Comparison of ENCODE assay signal across 1 cellular context in the genomic region with DNA sequence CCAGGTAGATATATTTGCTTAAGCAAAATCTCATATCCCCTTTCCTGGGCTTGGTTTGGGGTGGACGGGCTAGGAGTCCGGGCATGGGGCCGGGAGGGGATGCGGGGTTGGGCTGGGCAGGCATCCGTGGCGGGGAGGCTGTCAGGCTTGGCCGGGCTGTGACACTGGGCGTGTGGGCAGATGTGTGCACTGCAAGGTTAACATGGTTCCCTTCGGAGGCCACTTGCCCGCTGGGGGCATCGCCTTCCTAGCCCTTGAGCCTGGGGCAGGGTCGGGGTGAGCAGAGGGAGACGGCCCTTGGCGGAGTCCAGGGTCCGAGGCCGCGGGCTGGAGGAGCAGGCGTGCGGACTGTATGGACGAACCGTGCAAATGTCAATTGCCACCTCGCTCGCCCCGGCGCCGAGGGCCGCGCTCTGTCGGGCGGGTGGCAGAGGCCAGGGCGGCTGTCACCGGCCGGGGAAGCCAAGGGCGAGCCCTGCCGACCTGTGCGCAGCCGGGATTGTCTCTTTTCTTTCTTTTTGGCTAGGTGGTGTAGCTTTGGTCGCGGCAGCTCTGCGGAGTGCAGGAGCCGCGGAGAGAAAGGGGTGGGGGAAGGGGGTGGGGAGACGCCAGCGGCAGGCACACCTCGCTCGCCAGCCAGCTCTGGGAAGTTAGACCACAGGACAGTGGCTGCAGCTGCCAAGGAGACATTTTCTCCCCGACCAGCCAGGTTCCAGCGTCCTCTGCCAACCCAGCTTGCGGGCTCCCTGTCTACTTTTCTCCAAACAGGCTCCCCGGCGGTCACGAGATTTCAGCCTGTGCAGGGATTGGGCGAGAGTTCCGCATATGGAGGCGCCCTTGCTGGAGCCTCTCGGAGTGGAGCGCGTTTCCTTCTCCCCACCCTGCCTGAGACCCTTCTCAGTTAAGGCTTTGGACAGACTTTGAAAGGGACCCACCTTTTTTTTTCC.
TF ChIP-seq lines count a peak whose summit lies in the region.

No MANE protein-coding gene starts in this region.

TF ChIP-seq in HepG2, 621 proteins besides CTCF, POLR2A, EP300 and RAD21 (continued from another document and continues in another):
- TF ChIP-seq HDAC2 (CRISPR knock-in tag; IDR thresholded peaks at IDR 0.05), result no peak
- TF ChIP-seq TARDBP (CRISPR knock-in tag; IDR thresholded peaks at IDR 0.05), result no peak
- TF ChIP-seq, protein P1, sequence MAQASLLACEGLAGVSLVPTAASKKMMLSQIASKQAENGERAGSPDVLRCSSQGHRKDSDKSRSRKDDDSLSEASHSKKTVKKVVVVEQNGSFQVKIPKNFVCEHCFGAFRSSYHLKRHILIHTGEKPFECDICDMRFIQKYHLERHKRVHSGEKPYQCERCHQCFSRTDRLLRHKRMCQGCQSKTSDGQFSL (CRISPR knock-in tag; IDR thresholded peaks at IDR 0.05), result peak; percentile 45; the same call in 1 of the 2 replicates
- TF ChIP-seq, protein P2, sequence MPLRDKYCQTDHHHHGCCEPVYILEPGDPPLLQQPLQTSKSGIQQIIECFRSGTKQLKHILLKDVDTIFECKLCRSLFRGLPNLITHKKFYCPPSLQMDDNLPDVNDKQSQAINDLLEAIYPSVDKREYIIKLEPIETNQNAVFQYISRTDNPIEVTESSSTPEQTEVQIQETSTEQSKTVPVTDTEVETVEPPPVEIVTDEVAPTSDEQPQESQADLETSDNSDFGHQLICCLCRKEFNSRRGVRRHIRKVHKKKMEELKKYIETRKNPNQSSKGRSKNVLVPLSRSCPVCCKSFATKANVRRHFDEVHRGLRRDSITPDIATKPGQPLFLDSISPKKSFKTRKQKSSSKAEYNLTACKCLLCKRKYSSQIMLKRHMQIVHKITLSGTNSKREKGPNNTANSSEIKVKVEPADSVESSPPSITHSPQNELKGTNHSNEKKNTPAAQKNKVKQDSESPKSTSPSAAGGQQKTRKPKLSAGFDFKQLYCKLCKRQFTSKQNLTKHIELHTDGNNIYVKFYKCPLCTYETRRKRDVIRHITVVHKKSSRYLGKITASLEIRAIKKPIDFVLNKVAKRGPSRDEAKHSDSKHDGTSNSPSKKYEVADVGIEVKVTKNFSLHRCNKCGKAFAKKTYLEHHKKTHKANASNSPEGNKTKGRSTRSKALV (CRISPR knock-in tag; IDR thresholded peaks at IDR 0.05), result peak; percentile 72; the same call in 1 of the 2 replicates
- TF ChIP-seq POLR2AphosphoS5 (IDR thresholded peaks at IDR 0.05; ENCODE audit: low read depth, low read length), result peak; percentile 67
- TF ChIP-seq RFX5 (IDR thresholded peaks at IDR 0.05; ENCODE audit: low read depth, low read length), result no peak
- TF ChIP-seq JUN (CRISPR knock-in tag; IDR thresholded peaks at IDR 0.05), result no peak
- TF ChIP-seq RARA (CRISPR knock-in tag; IDR thresholded peaks at IDR 0.05), result no peak
- no peak for TF ChIP-seq RNF219 (CRISPR knock-in tag; IDR thresholded peaks at IDR 0.05)
- no peak for TF ChIP-seq HOXD1 (CRISPR knock-in tag; IDR thresholded peaks at IDR 0.05)
- no peak for TF ChIP-seq ZNF350 (CRISPR knock-in tag; IDR thresholded peaks at IDR 0.05; ENCODE audit: borderline replicate concordance, low read depth)
- no peak for TF ChIP-seq KAT2B (IDR thresholded peaks at IDR 0.05; ENCODE audit: borderline replicate concordance, low read depth, low read length)
- TF ChIP-seq ZFP1 (CRISPR knock-in tag; IDR thresholded peaks at IDR 0.05), result no peak
- TF ChIP-seq, protein P3, sequence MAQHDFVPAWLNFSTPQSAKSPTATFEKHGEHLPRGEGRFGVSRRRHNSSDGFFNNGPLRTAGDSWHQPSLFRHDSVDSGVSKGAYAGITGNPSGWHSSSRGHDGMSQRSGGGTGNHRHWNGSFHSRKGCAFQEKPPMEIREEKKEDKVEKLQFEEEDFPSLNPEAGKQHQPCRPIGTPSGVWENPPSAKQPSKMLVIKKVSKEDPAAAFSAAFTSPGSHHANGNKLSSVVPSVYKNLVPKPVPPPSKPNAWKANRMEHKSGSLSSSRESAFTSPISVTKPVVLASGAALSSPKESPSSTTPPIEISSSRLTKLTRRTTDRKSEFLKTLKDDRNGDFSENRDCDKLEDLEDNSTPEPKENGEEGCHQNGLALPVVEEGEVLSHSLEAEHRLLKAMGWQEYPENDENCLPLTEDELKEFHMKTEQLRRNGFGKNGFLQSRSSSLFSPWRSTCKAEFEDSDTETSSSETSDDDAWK (CRISPR knock-in tag; IDR thresholded peaks at IDR 0.05), result no peak
- TF ChIP-seq TEAD2 (CRISPR knock-in tag; IDR thresholded peaks at IDR 0.05), result peak; percentile 55; the same call in 1 of the 2 replicates
- TF ChIP-seq, protein P4, sequence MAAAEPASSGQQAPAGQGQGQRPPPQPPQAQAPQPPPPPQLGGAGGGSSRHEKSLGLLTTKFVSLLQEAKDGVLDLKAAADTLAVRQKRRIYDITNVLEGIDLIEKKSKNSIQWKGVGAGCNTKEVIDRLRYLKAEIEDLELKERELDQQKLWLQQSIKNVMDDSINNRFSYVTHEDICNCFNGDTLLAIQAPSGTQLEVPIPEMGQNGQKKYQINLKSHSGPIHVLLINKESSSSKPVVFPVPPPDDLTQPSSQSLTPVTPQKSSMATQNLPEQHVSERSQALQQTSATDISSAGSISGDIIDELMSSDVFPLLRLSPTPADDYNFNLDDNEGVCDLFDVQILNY (CRISPR knock-in tag; conservative IDR thresholded peaks at IDR 0.05), result no peak
- TF ChIP-seq NONO (IDR thresholded peaks at IDR 0.05), result no peak
- TF ChIP-seq NONO (CRISPR knock-in tag; conservative IDR thresholded peaks at IDR 0.05), result no peak
- no peak for TF ChIP-seq ZNF746 (CRISPR knock-in tag; IDR thresholded peaks at IDR 0.05)
- TF ChIP-seq SP2 (CRISPR knock-in tag; IDR thresholded peaks at IDR 0.05), result peak; percentile 45; the same call in 1 of the 2 replicates
- TF ChIP-seq ZUFSP (CRISPR knock-in tag; IDR thresholded peaks at IDR 0.05; ENCODE audit: borderline replicate concordance), result no peak
- no peak for TF ChIP-seq ZNF24 (IDR thresholded peaks at IDR 0.05)
- TF ChIP-seq TBX3 (IDR thresholded peaks at IDR 0.05; ENCODE audit: borderline replicate concordance), result no peak
- TF ChIP-seq, protein P5, sequence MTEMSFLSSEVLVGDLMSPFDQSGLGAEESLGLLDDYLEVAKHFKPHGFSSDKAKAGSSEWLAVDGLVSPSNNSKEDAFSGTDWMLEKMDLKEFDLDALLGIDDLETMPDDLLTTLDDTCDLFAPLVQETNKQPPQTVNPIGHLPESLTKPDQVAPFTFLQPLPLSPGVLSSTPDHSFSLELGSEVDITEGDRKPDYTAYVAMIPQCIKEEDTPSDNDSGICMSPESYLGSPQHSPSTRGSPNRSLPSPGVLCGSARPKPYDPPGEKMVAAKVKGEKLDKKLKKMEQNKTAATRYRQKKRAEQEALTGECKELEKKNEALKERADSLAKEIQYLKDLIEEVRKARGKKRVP (CRISPR knock-in tag; IDR thresholded peaks at IDR 0.05), result no peak
- no peak for TF ChIP-seq ZBTB40 (IDR thresholded peaks at IDR 0.05)
- TF ChIP-seq ZBTB40 (CRISPR knock-in tag; IDR thresholded peaks at IDR 0.05), result no peak; the same call in 1 of the 2 replicates
- TF ChIP-seq, protein P6, sequence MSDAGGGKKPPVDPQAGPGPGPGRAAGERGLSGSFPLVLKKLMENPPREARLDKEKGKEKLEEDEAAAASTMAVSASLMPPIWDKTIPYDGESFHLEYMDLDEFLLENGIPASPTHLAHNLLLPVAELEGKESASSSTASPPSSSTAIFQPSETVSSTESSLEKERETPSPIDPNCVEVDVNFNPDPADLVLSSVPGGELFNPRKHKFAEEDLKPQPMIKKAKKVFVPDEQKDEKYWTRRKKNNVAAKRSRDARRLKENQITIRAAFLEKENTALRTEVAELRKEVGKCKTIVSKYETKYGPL (CRISPR knock-in tag; IDR thresholded peaks at IDR 0.05), result no peak
- no peak for TF ChIP-seq MED1 (CRISPR knock-in tag; IDR thresholded peaks at IDR 0.05)
- TF ChIP-seq FOSL2 (CRISPR knock-in tag; IDR thresholded peaks at IDR 0.05), result no peak
- no peak for TF ChIP-seq RNF2 (conservative IDR thresholded peaks at IDR 0.05; ENCODE audit: low read depth)
- no peak for TF ChIP-seq ZC3H4 (CRISPR knock-in tag; IDR thresholded peaks at IDR 0.05; ENCODE audit: borderline replicate concordance)
- TF ChIP-seq FLYWCH1 (CRISPR knock-in tag; IDR thresholded peaks at IDR 0.05), result no peak
- no peak for TF ChIP-seq ZNF775 (CRISPR knock-in tag; IDR thresholded peaks at IDR 0.05; ENCODE audit: borderline replicate concordance)
